In genomic region chr5:57505640-57506039, GRCh38 we compare ENCODE assay signal across 30 cellular contexts. TPM values are rescaled to one million over a fixed set of nuclear protein-coding genes. Genes with fewer than 3 reads are reported as not detected.
DNase-seq lines count a peak whose midpoint lies in the region; ATAC-seq and TF ChIP-seq lines count a peak whose summit lies in the region.
"Had no signal": no experiment of that assay in that cellular context is flagged by ENCODE, and none has a peak within 500 bp of the region (broad histone marks: within the 10 kb centered on the region; RNA-seq: fewer than 3 reads in every experiment).

No MANE protein-coding gene starts in this region.

- H3K27ac ChIP-seq in GM23248 (no peak overlapping the region), Panc1 (ENCODE audit: low read length) (peak overlapping the region; percentile 27; the same call in 1 of the 2 replicates), Karpas-422 (ENCODE audit: low read length) (no peak overlapping the region)
- H3K27ac ChIP-seq: 22Rv1, KMS-11, PC-9 had no signal

- in situ Hi-C loops in GM23248 (cut with MboI) (loop anchor here (10.0 kb wide), 1 partner anchor 279 kb away; no protein-coding TSS in a partner anchor), Panc1 (cut with HindIII; ENCODE audit: low pct_unique_long_range_greater_than_20kb, low sequenced_read_pairs) (no loop called here)

- no peak overlapping the region for H3K4me3 Mint-ChIP-seq in nephron
- H3K4me3 Mint-ChIP-seq: H9, HFFc6, IgD-negative memory B cell had no signal

- H3K4me2 ChIP-seq in GM23248 (ENCODE audit: unreplicated experiment) (no peak overlapping the region), Karpas-422 (ENCODE audit: low read depth, low read length, poor library complexity, severe bottlenecking) (no peak overlapping the region)
- H3K4me2 ChIP-seq: KMS-11, PC-9 had no signal

- H3K4me3 ChIP-seq in GM23248: no peak overlapping the region
- no peak overlapping the region for H3K4me3 ChIP-seq in Panc1 (ENCODE audit: low read depth in 2 of 2, low read length in 2 of 2)
- H3K4me3 ChIP-seq in Karpas-422 (ENCODE audit: low read length): no peak overlapping the region
- H3K4me3 ChIP-seq: PC-9 had no signal

- no peaks in the 10 kb centered on the region for H3K27me3 Mint-ChIP-seq in nephron (ENCODE audit: low read depth)

- no peaks in the 10 kb centered on the region for H3K36me3 Mint-ChIP-seq in nephron (ENCODE audit: low read depth)
- H3K36me3 Mint-ChIP-seq: IgD-negative memory B cell had no signal

- peak overlapping the region in 2 of 3 experiments; percentile 5 to 14 for H3K27ac Mint-ChIP-seq in nephron
- H3K27ac Mint-ChIP-seq: H9, HFFc6, IgD-negative memory B cell had no signal

- peaks cover 64% of the 10 kb centered on the region for H3K4me1 Mint-ChIP-seq in nephron
- H3K4me1 Mint-ChIP-seq: IgD-negative memory B cell had no signal

- no TSS peak for BruUV-seq in Panc1 (replicated peaks; lab: Mats Ljungman, UMichigan)

- H3K9me3 Mint-ChIP-seq in nephron: no peaks in the 10 kb centered on the region
- H3K9me3 Mint-ChIP-seq: H9, HFFc6, IgD-negative memory B cell had no signal

- H3F3A ChIP-seq in GM23248 (ENCODE audit: insufficient read depth): no peaks in the 10 kb centered on the region

- 57 to 62% methylated on average over 5 of the region's 5 CpGs for WGBS in GM23248 (ENCODE audit: low coverage in 1 of 2, low lambda C conversion rate in 2 of 2, missing lambda C conversion rate in 2 of 2), 2 experiments

- intact Hi-C loops in Panc1 (cut with micrococcal nuclease; ENCODE audit: unreplicated experiment): no loop called here

- TF ChIP-seq CTCF in Panc1 (IDR thresholded peaks at IDR 0.05) (no peak), nephron (IDR thresholded peaks at IDR 0.05; ENCODE audit: unreplicated experiment in 3 of 3) (no peak)

- H4K20me1 ChIP-seq in GM23248 (ENCODE audit: insufficient read depth): no peaks in the 10 kb centered on the region
- H4K20me1 ChIP-seq in Karpas-422 (ENCODE audit: insufficient read depth, low read depth, low read length): no peaks in the 10 kb centered on the region

- H3K36me3 ChIP-seq in GM23248 (ENCODE audit: low read depth): no peaks in the 10 kb centered on the region
- no peaks in the 10 kb centered on the region for H3K36me3 ChIP-seq in Panc1 (ENCODE audit: control insufficient read depth, insufficient read depth, low read length)
- H3K36me3 ChIP-seq in Karpas-422 (ENCODE audit: insufficient read depth, low read length): no peaks in the 10 kb centered on the region
- H3K36me3 ChIP-seq: BE2C had no signal

- H2AFZ ChIP-seq in GM23248 (peak overlapping the region; percentile 14; the same call in 1 of the 2 replicates), Karpas-422 (ENCODE audit: low read length) (no peak overlapping the region)
- H2AFZ ChIP-seq: PC-9 had no signal

- H3K9ac ChIP-seq in GM23248 (no peak overlapping the region), Karpas-422 (ENCODE audit: low read length) (no peak overlapping the region)
- H3K9ac ChIP-seq: KMS-11 had no signal

- POLR2A ChIA-PET in Panc1 (lab: Charles Lee): no interaction called here

- H3K79me2 ChIP-seq in GM23248 (ENCODE audit: insufficient read depth): no peaks in the 10 kb centered on the region
- no peaks in the 10 kb centered on the region for H3K79me2 ChIP-seq in Karpas-422 (ENCODE audit: low read length)

- no peak for ATAC-seq in Panc1
- ATAC-seq in GM19397 (IDR thresholded peaks at IDR 0.05; ENCODE audit: unreplicated experiment): no peak

- H3K9me2 ChIP-seq in GM23248 (ENCODE audit: insufficient read depth) (no peaks in the 10 kb centered on the region), Karpas-422 (replicated peaks; ENCODE audit: insufficient read depth, low read length) (no peaks in the 10 kb centered on the region)

- H3K27me3 ChIP-seq in GM23248 (replicated peaks; ENCODE audit: insufficient read depth): no peaks in the 10 kb centered on the region
- H3K27me3 ChIP-seq in Panc1 (ENCODE audit: control insufficient read depth, insufficient read depth, low read length): no peaks in the 10 kb centered on the region
- no peaks in the 10 kb centered on the region for H3K27me3 ChIP-seq in Karpas-422 (ENCODE audit: low read length)
- H3K27me3 ChIP-seq: BE2C had no signal

- H3K4me1 ChIP-seq in GM23248 (ENCODE audit: insufficient read depth) (no peaks in the 10 kb centered on the region), Panc1 (ENCODE audit: control insufficient read depth, insufficient read depth, low read length) (no peaks in the 10 kb centered on the region; the same call in none of the 2 replicates), Karpas-422 (ENCODE audit: low read length) (no peaks in the 10 kb centered on the region)

- H3K9me3 ChIP-seq in GM23248 (ENCODE audit: low read depth): no peaks in the 10 kb centered on the region
- H3K9me3 ChIP-seq in Panc1 (ENCODE audit: control insufficient read depth, insufficient read depth, low read depth, low read length): no peaks in the 10 kb centered on the region
- H3K9me3 ChIP-seq in Karpas-422 (ENCODE audit: low read length): no peaks in the 10 kb centered on the region
- H3K9me3 ChIP-seq: BE2C had no signal

- DNase-seq in NCI-H82 (lab: John Stamatoyannopoulos, UW): peak; percentile 88
- no peak for DNase-seq in NCI-H82 treated with DMSO at 0.1 percent for 48 hours (lab: John Stamatoyannopoulos, UW; ENCODE audit: unreplicated experiment)
- no peak for DNase-seq in GM23248
- no peak for DNase-seq in Panc1 (ENCODE audit: low read depth, low spot score)
- no peak for DNase-seq in Karpas-422
- DNase-seq in NCI-H1105 (lab: John Stamatoyannopoulos, UW): no peak
- DNase-seq: ACHN, BE2C, Calu3, DMS153, DND-41, H9, HFFc6, NCI-H1048, NCI-H1417 treated with DMSO at 0.1 percent for 48 hours, NCI-H187, NCI-H2081 treated with DMSO at 0.1 percent for 48 hours, NCI-H2171, NCI-H226, NCI-H510A, NCI-H774, PC-9, RPMI8226, SHP77 treated with DMSO at 0.1 percent for 48 hours, SW 1271 had no signal

- CTCF ChIA-PET in Panc1 (lab: Charles Lee): no interaction called here

RNA-seq across cellular contexts. Expression of gene ACTBL2, which starts 23.0 kb away (rescaled TPM):
- total RNA-seq in GM23248 (2014; rRNA removed; shearing (Covaris generic)): 0.11 and 0.76 TPM in 2 replicates
- 0.24 and 0.34 TPM in 2 replicates for polyA plus RNA-seq in GM23248 (2016; fragmentation: Nextera tagmentation; extraction: Ambion mirVana)
- not detected for total RNA-seq in Panc1 (2021; ENCODE audit: unreplicated experiment)
- not detected for polyA plus RNA-seq in Panc1 (2012; ENCODE audit: insufficient read length)
- total RNA-seq in Karpas-422 (2014; rRNA removed; shearing (Covaris generic); ENCODE audit: low replicate concordance): not detected in 2 replicates
- total RNA-seq: H9, HFFc6 had no signal
- polyA plus RNA-seq: IgD-negative memory B cell had no signal
